In the genomic region with DNA sequence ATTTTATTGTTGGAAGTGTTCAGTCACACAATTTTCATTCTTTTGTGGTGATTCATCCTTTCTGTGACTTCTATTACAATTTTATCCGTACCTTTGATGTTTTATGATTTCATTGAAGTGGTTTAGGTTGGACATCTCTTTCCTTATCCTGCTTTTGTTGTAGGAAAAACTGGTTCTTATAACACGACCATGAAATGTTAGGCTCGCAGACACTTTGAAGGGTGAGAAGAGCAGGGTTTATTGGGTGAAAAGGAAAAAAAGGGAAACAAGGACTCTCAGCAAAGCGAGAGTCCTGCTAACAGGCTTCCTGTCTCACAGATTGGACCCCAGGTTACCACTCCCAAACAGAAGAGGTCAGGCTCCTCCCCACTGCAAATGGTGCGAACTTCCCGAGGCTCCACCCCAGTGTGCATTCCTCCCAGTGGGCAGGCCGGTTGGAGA, we compare ENCODE assay signal across 14 cellular contexts.
"Had no signal": no experiment of that assay in that cellular context is flagged by ENCODE, and none has a peak within 500 bp of the region (broad histone marks: within the 10 kb centered on the region; RNA-seq: fewer than 3 reads in every experiment).

No MANE protein-coding gene starts in this region.

- H3K4me3 ChIP-seq: prostate gland, smooth muscle cell had no signal

- H3K27ac ChIP-seq: prostate gland had no signal

- ATAC-seq: activated T-cell treated with anti-CD3 and anti-CD28 coated beads, Interleukin-2, amount 50 U/mL, for 72 hours; esophagus mucosa; right cardiac atrium had no signal

- H3K4me1 ChIP-seq: prostate gland had no signal

- DNase-seq: activated CD4-positive, alpha-beta T cell treated with anti-CD3 and anti-CD28 coated beads, Interleukin-2, amount 10 ng/mL, durations not matched to agents 7 days and 5 days; activated CD8-positive, alpha-beta memory T cell treated with anti-CD3 and anti-CD28 coated beads, Interleukin-2, amount 50 U/mL, for 48 hours; activated gamma-delta T cell; activated T-cell treated with anti-CD3 and anti-CD28 coated beads, Interleukin-2, amount 50 U/mL, for 72 hours; amniotic stem cell; caudate nucleus; right cardiac atrium; stimulated activated CD4-positive, alpha-beta T cell treated with anti-CD3 and anti-CD28 coated beads, Interleukin-4, amount 100 ng/mL, for 4 hours; stimulated activated CD8-positive, alpha-beta memory T cell treated with anti-CD3 and anti-CD28 coated beads, Interleukin-4, amount 100 ng/mL, for 48 hours; stimulated activated naive CD4-positive, alpha-beta T cell treated with Interleukin-2 at 50 U/mL for 16 hours; substantia nigra had no signal

- H3K36me3 ChIP-seq: prostate gland had no signal

- H3K9me3 ChIP-seq: prostate gland had no signal
